In the genomic region with DNA sequence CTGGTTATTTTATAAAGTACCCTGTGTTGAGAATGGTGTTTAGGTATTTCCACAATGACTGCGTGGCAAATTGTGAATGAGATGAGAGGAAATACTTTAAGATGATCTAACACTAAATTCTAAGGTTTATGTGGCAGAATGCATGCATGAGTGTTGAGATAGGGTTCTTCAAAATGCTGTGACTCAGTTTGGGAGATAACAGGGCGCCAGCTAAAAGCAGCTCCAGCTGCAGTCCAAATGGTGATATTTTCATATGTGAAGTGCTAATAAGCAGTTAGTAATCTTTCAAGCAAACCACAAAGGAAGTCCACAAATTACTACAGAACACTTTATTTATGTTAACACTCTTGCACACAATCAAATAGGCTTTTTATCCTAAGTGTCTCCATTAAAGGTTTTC, we compare ENCODE assay signal across 1 cellular context.
A peak's percentile ranks its signal among the peaks of the same experiment; 100 is the strongest.
TF ChIP-seq lines count a peak whose summit lies in the region.

No MANE protein-coding gene starts in this region.

TF ChIP-seq in K562, 482 proteins besides CTCF, POLR2A, EP300 and RAD21 (continued from another document):
- 0 out of 2 replicates have a peak, but pooled peaks have one; percentile 26 for TF ChIP-seq CREB1 (IDR thresholded peaks at IDR 0.05)
- TF ChIP-seq CREB1 (CRISPR knock-in tag; IDR thresholded peaks at IDR 0.05), result no peak
- peak; percentile 77 for TF ChIP-seq EHMT2 (IDR thresholded peaks at IDR 0.05)
- TF ChIP-seq, protein P1, sequence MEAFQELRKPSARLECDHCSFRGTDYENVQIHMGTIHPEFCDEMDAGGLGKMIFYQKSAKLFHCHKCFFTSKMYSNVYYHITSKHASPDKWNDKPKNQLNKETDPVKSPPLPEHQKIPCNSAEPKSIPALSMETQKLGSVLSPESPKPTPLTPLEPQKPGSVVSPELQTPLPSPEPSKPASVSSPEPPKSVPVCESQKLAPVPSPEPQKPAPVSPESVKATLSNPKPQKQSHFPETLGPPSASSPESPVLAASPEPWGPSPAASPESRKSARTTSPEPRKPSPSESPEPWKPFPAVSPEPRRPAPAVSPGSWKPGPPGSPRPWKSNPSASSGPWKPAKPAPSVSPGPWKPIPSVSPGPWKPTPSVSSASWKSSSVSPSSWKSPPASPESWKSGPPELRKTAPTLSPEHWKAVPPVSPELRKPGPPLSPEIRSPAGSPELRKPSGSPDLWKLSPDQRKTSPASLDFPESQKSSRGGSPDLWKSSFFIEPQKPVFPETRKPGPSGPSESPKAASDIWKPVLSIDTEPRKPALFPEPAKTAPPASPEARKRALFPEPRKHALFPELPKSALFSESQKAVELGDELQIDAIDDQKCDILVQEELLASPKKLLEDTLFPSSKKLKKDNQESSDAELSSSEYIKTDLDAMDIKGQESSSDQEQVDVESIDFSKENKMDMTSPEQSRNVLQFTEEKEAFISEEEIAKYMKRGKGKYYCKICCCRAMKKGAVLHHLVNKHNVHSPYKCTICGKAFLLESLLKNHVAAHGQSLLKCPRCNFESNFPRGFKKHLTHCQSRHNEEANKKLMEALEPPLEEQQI (IDR thresholded peaks at IDR 0.05), result peak; percentile 56; the same call in 1 of the 2 replicates
- TF ChIP-seq, protein P2, sequence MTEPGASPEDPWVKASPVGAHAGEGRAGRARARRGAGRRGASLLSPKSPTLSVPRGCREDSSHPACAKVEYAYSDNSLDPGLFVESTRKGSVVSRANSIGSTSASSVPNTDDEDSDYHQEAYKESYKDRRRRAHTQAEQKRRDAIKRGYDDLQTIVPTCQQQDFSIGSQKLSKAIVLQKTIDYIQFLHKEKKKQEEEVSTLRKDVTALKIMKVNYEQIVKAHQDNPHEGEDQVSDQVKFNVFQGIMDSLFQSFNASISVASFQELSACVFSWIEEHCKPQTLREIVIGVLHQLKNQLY (CRISPR knock-in tag; conservative IDR thresholded peaks at IDR 0.05), result no peak
